1 cellular context compared by ENCODE assay signal in the genomic region with DNA sequence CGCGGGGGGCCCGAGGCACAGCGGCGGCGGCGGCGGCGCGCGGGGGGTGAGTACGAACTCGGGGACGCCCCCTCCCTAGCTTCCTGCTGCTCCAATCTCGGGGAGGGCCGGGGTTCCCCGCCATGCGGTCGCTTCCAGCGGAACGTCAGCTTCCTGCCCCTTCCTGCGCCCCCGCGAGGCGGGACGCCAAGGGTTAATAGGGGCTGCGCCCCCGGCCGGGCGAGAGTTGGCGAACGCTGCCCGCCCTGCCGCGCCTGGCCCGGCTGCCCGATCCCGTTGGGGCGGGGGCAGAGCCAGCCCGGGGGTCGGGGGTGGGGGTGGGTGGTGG.
TF ChIP-seq lines count a peak whose summit lies in the region.

No MANE protein-coding gene starts in this region.

TF ChIP-seq in HepG2, 621 proteins besides CTCF, POLR2A, EP300 and RAD21 (continued from another document):
- TF ChIP-seq ZNF652 (CRISPR knock-in tag; IDR thresholded peaks at IDR 0.05; ENCODE audit: borderline replicate concordance, low read depth): peak; percentile 93
- TF ChIP-seq MTERF4 (CRISPR knock-in tag; IDR thresholded peaks at IDR 0.05): no peak
- TF ChIP-seq ZNF530 (CRISPR knock-in tag; IDR thresholded peaks at IDR 0.05; ENCODE audit: low read depth): no peak
- TF ChIP-seq ZBTB7A (CRISPR knock-in tag; IDR thresholded peaks at IDR 0.05): 0 out of 2 replicates have a peak, but pooled peaks have one; percentile 41
- TF ChIP-seq, protein P1, sequence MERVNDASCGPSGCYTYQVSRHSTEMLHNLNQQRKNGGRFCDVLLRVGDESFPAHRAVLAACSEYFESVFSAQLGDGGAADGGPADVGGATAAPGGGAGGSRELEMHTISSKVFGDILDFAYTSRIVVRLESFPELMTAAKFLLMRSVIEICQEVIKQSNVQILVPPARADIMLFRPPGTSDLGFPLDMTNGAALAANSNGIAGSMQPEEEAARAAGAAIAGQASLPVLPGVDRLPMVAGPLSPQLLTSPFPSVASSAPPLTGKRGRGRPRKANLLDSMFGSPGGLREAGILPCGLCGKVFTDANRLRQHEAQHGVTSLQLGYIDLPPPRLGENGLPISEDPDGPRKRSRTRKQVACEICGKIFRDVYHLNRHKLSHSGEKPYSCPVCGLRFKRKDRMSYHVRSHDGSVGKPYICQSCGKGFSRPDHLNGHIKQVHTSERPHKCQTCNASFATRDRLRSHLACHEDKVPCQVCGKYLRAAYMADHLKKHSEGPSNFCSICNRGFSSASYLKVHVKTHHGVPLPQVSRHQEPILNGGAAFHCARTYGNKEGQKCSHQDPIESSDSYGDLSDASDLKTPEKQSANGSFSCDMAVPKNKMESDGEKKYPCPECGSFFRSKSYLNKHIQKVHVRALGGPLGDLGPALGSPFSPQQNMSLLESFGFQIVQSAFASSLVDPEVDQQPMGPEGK (CRISPR knock-in tag; IDR thresholded peaks at IDR 0.05): peak; percentile 31; the same call in 1 of the 2 replicates
- peak; percentile 37 for TF ChIP-seq AGO2 (optimal IDR thresholded peaks at IDR 0.05; ENCODE audit: low read depth, low read length)
TF ChIP-seq in HepG2: peak in this region for 5.
